Comparison of ENCODE assay signal across 8 cellular contexts in genomic region chr11:68036717-68037239, GRCh38. TPM values are rescaled to one million over a fixed set of nuclear protein-coding genes. Genes with fewer than 3 reads are reported as not detected.
A peak's percentile ranks its signal among the peaks of the same experiment; 100 is the strongest.
DNase-seq lines count a peak whose midpoint lies in the region; ATAC-seq and TF ChIP-seq lines count a peak whose summit lies in the region.

No MANE protein-coding gene starts in this region.

- H3K4me3 Mint-ChIP-seq in CD8-positive, alpha-beta T cell: no peak overlapping the region
- H3K4me3 Mint-ChIP-seq in osteocyte (ENCODE audit: unreplicated experiment): no peak overlapping the region

- H3K27me3 ChIP-seq in CD8-positive, alpha-beta T cell (ENCODE audit: insufficient read depth, low read length): no peaks in the 10 kb centered on the region
- no peaks in the 10 kb centered on the region for H3K27me3 ChIP-seq in esophagus (ENCODE audit: control insufficient read depth in 1 of 2, insufficient read depth in 2 of 2, low read length in 2 of 2)

- no peak overlapping the region for H3K4me3 ChIP-seq in CD8-positive, alpha-beta T cell (ENCODE audit: low read depth, low read length)
- no peak overlapping the region for H3K4me3 ChIP-seq in esophagus (ENCODE audit: low read depth in 1 of 2, low read length in 2 of 2)

- H3K9me3 ChIP-seq in CD8-positive, alpha-beta T cell (ENCODE audit: low read length): no peaks in the 10 kb centered on the region
- H3K9me3 ChIP-seq in esophagus (ENCODE audit: control insufficient read depth in 2 of 2, insufficient read depth in 1 of 2, low read depth in 1 of 2, low read length in 1 of 2): no peaks in the 10 kb centered on the region

- no peak for ATAC-seq in CD8-positive, alpha-beta T cell
- ATAC-seq in HG03457 (IDR thresholded peaks at IDR 0.05; ENCODE audit: unreplicated experiment): no peak
- ATAC-seq in HG02798 (IDR thresholded peaks at IDR 0.05; ENCODE audit: poor library complexity, unreplicated experiment): no peak

- H3K4me1 Mint-ChIP-seq in CD8-positive, alpha-beta T cell (ENCODE audit: low read depth): peaks cover 30% of the 10 kb centered on the region
- H3K4me1 Mint-ChIP-seq in osteocyte (ENCODE audit: unreplicated experiment): peaks cover 29% of the 10 kb centered on the region

- peak overlapping the region; percentile 1 for H3K27ac ChIP-seq in CD8-positive, alpha-beta T cell (ENCODE audit: low read depth, low read length)
- H3K27ac ChIP-seq in esophagus (ENCODE audit: low read depth in 2 of 2, low read length in 1 of 2): peak overlapping the region; percentile 67 to 78

- H3K36me3 Mint-ChIP-seq in CD8-positive, alpha-beta T cell: peaks cover 25% of the 10 kb centered on the region
- H3K36me3 Mint-ChIP-seq in osteocyte (ENCODE audit: unreplicated experiment): peaks cover 2% of the 10 kb centered on the region

- POLR2A ChIA-PET in CD8-positive, alpha-beta T cell (lab: Charles Lee): no interaction called here

- DNase-seq in CD8-positive, alpha-beta T cell: peak in 2 of 7 experiments; percentile 12 to 26
- peak; percentile 45 for DNase-seq in SKM-1 treated with dmso at 0.1 percent for 144 hours (lab: John Stamatoyannopoulos, UW; ENCODE audit: unreplicated experiment)
- no peak for DNase-seq in osteocyte (ENCODE audit: extremely low spot score, unreplicated experiment)
- no peak for DNase-seq in NCI-H510A (lab: John Stamatoyannopoulos, UW)
- DNase-seq in NCI-H1694 treated with DMSO at 0.1 percent for 48 hours (lab: John Stamatoyannopoulos, UW): no peak

- H3K27ac Mint-ChIP-seq in CD8-positive, alpha-beta T cell: peak overlapping the region; percentile 79
- H3K27ac Mint-ChIP-seq in osteocyte (ENCODE audit: unreplicated experiment): peak overlapping the region; percentile 65

- H3K27me3 Mint-ChIP-seq in CD8-positive, alpha-beta T cell (ENCODE audit: low read depth): no peaks in the 10 kb centered on the region
- no peaks in the 10 kb centered on the region for H3K27me3 Mint-ChIP-seq in osteocyte (ENCODE audit: unreplicated experiment)

- H3K9me3 Mint-ChIP-seq in CD8-positive, alpha-beta T cell: no peaks in the 10 kb centered on the region
- no peaks in the 10 kb centered on the region for H3K9me3 Mint-ChIP-seq in osteocyte (ENCODE audit: unreplicated experiment)

- intact Hi-C loops in CD8-positive, alpha-beta T cell (cut with DNase I, micrococcal nuclease): no loop called here

- H3K4me1 ChIP-seq in CD8-positive, alpha-beta T cell (ENCODE audit: insufficient read depth, low read length): peaks cover 57% of the 10 kb centered on the region
- H3K4me1 ChIP-seq in esophagus (ENCODE audit: control insufficient read depth in 2 of 2, insufficient read depth in 2 of 2, low read length in 1 of 2): peaks cover 12 to 29% of the 10 kb centered on the region in 2 donors

- TF ChIP-seq CTCF in CD8-positive, alpha-beta T cell (IDR thresholded peaks at IDR 0.05): no peak
- TF ChIP-seq CTCF in osteocyte (IDR thresholded peaks at IDR 0.05): no peak

- H3K36me3 ChIP-seq in CD8-positive, alpha-beta T cell (ENCODE audit: insufficient read depth, low read length): peaks cover 12% of the 10 kb centered on the region
- peaks cover 0 to 27% of the 10 kb centered on the region in 2 donors for H3K36me3 ChIP-seq in esophagus (ENCODE audit: control insufficient read depth in 2 of 2, insufficient read depth in 2 of 2, low read length in 1 of 2)

- CTCF ChIA-PET in CD8-positive, alpha-beta T cell (lab: Charles Lee): interaction anchor here (1.3 kb wide), 1 partner anchor 11 kb away, joined by 3 read pairs; no protein-coding TSS in a partner anchor

- WGBS in esophagus, 2 donors: 66 to 67% methylated on average over 14 of the region's 14 CpGs

RNA-seq across cellular contexts. Expression of gene TCIRG1, which starts 2.0 kb away (rescaled TPM):
- 100 to 1,000 TPM; 153 to 154 TPM for total RNA-seq in CD8-positive, alpha-beta T cell
- polyA plus RNA-seq in esophagus: 10 to 100 TPM; 51.0 to 74.0 TPM
- total RNA-seq in osteocyte: 53.0 and 54.2 TPM in 2 replicates

RNA-seq across cellular contexts. Expression of gene NDUFS8, which starts 6.3 kb away (rescaled TPM):
- total RNA-seq in CD8-positive, alpha-beta T cell: 10 to 100 TPM; 59.4 to 63.2 TPM
- polyA plus RNA-seq in esophagus: 100 to 1,000 TPM; 131 to 168 TPM
- 134 and 143 TPM in 2 replicates for total RNA-seq in osteocyte

RNA-seq across cellular contexts. Expression of gene ALDH3B1, which starts 26.7 kb away (rescaled TPM):
- not detected for total RNA-seq in CD8-positive, alpha-beta T cell
- 10 to 100 TPM in 1 of 2 donors, 1 to 10 TPM in 1; 5.0 to 19.7 TPM for polyA plus RNA-seq in esophagus
- 4.7 and 6.5 TPM in 2 replicates for total RNA-seq in osteocyte

RNA-seq across cellular contexts. Expression of gene UNC93B1, which starts 32.9 kb away (rescaled TPM):
- total RNA-seq in CD8-positive, alpha-beta T cell: 10 to 100 TPM; 14.4 to 15.6 TPM
- polyA plus RNA-seq in esophagus: 10 to 100 TPM; 20.5 to 24.4 TPM
- total RNA-seq in osteocyte: 26.0 and 29.3 TPM in 2 replicates
